17 cellular contexts compared by ENCODE assay signal in genomic region chr6:117441824-117442264, GRCh38. TPM values are rescaled to one million over a fixed set of nuclear protein-coding genes. Genes with fewer than 3 reads are reported as not detected.
DNase-seq lines count a peak whose midpoint lies in the region; FAIRE-seq and TF ChIP-seq lines count a peak whose summit lies in the region.
"Had no signal": no experiment of that assay in that cellular context is flagged by ENCODE, and none has a peak within 500 bp of the region (broad histone marks: within the 10 kb centered on the region; RNA-seq: fewer than 3 reads in every experiment).

No MANE protein-coding gene starts in this region.

- H3K27me3 Mint-ChIP-seq in HFFc6 (ENCODE audit: insufficient read depth): no peaks in the 10 kb centered on the region; the same call in 1 of the 2 replicates
- H3K27me3 Mint-ChIP-seq in osteocyte (ENCODE audit: unreplicated experiment): no peaks in the 10 kb centered on the region

- no peak for DNase-seq in HFFc6
- DNase-seq in RCC 7860 (ENCODE audit: low spot score): no peak
- DNase-seq in fibroblast of gingiva (ENCODE audit: low read depth): peak; percentile 82
- DNase-seq in renal cortical epithelial cell (ENCODE audit: low read depth): peak; percentile 74
- DNase-seq in GDM1 (lab: John Stamatoyannopoulos, UW): no peak
- no peak for DNase-seq in hippocampal formation (lab: John Stamatoyannopoulos, UW)
- no peak for DNase-seq in osteocyte (ENCODE audit: extremely low spot score, unreplicated experiment)
- no peak for DNase-seq in NCI-H1105 treated with DMSO at 0.1 percent for 48 hours (lab: John Stamatoyannopoulos, UW)
- DNase-seq: activated CD8-positive, alpha-beta memory T cell treated with anti-CD3 and anti-CD28 coated beads for 24 hours; activated naive CD4-positive, alpha-beta T cell treated with Interleukin-2 at 50 U/mL for 16 hours; erythroblast; H7; naive thymus-derived CD8-positive, alpha-beta T cell; NCI-H2227 treated with DMSO at 0.1 percent for 48 hours; retina; stimulated activated naive CD8-positive, alpha-beta T cell treated with anti-CD3 and anti-CD28 coated beads, Interleukin-15, amount 100 ng/mL, for 72 hours had no signal

- H3K4me1 Mint-ChIP-seq in HFFc6 (ENCODE audit: low read depth) (peaks cover 68% of the 10 kb centered on the region), osteocyte (ENCODE audit: unreplicated experiment) (peaks cover 5% of the 10 kb centered on the region)
- H3K4me1 Mint-ChIP-seq: naive thymus-derived CD8-positive, alpha-beta T cell; stimulated activated naive CD8-positive, alpha-beta T cell treated with anti-CD3 and anti-CD28 coated beads, Interleukin-15, amount 100 ng/mL, for 72 hours had no signal

- H3K27ac Mint-ChIP-seq in HFFc6 (peak overlapping the region; percentile 86), osteocyte (ENCODE audit: unreplicated experiment) (no peak overlapping the region)
- H3K27ac Mint-ChIP-seq: naive thymus-derived CD8-positive, alpha-beta T cell; stimulated activated naive CD8-positive, alpha-beta T cell treated with anti-CD3 and anti-CD28 coated beads, Interleukin-15, amount 100 ng/mL, for 72 hours had no signal

- H3K9me3 Mint-ChIP-seq in HFFc6: peaks cover 19% of the 10 kb centered on the region
- no peaks in the 10 kb centered on the region for H3K9me3 Mint-ChIP-seq in osteocyte (ENCODE audit: unreplicated experiment)
- H3K9me3 Mint-ChIP-seq: stimulated activated naive CD8-positive, alpha-beta T cell treated with anti-CD3 and anti-CD28 coated beads, Interleukin-15, amount 100 ng/mL, for 72 hours had no signal

- TF ChIP-seq CTCF in HFFc6 (IDR thresholded peaks at IDR 0.05) (no peak), osteocyte (IDR thresholded peaks at IDR 0.05) (no peak)

- H3K4me3 Mint-ChIP-seq in HFFc6 (peak overlapping the region; percentile 80), osteocyte (ENCODE audit: unreplicated experiment) (no peak overlapping the region)
- H3K4me3 Mint-ChIP-seq: CD14-positive monocyte; naive thymus-derived CD8-positive, alpha-beta T cell; stimulated activated naive CD8-positive, alpha-beta T cell treated with anti-CD3 and anti-CD28 coated beads, Interleukin-15, amount 100 ng/mL, for 72 hours had no signal

- peak; percentile 7 for FAIRE-seq in RCC 7860 (lab: Jason Lieb, UNC)

- H3K36me3 Mint-ChIP-seq in HFFc6 (ENCODE audit: low read depth) (peaks cover 21% of the 10 kb centered on the region), osteocyte (ENCODE audit: unreplicated experiment) (no peaks in the 10 kb centered on the region)
- H3K36me3 Mint-ChIP-seq: CD14-positive monocyte had no signal

RNA-seq across cellular contexts. Expression of gene ROS1, which starts 16.1 kb away (rescaled TPM):
- total RNA-seq in HFFc6 (2021; fragmentation: NEBNext Ultra II Directional; extraction: Animal tissue kit (Norgen Biotek cat#: 25700)): under 1 TPM; 0.05 to 0.14 (median 0.07) TPM
- 0.35 and 2.7 TPM in 2 replicates for total RNA-seq in renal cortical epithelial cell
- total RNA-seq in osteocyte: not detected in 2 replicates
- total RNA-seq: H7; naive thymus-derived CD8-positive, alpha-beta T cell had no signal

RNA-seq across cellular contexts. Expression of gene DCBLD1, which starts 40.6 kb away (rescaled TPM):
- total RNA-seq in HFFc6 (2021; fragmentation: NEBNext Ultra II Directional; extraction: Animal tissue kit (Norgen Biotek cat#: 25700)): 10 to 100 TPM; 29.3 to 41.6 (median 31.9) TPM
- total RNA-seq in renal cortical epithelial cell (20.2 and 21.2 TPM in 2 replicates), osteocyte (12.2 and 14.9 TPM in 2 replicates)

Comparison
In these comparisons a context has a peak if more than half of its experiments do, and no peak if none do; other contexts are left out.
1. DNase-seq: peak in fibroblast of gingiva (single experiment) and renal cortical epithelial cell (single experiment); none in HFFc6 (single experiment), RCC 7860 (single experiment), GDM1 (single experiment), hippocampal formation (0 of 2), osteocyte (single experiment) and NCI-H1105 treated with DMSO at 0.1 percent for 48 hours (single experiment).